8 cellular contexts compared by ENCODE assay signal in genomic region chr2:9594361-9595063, GRCh38. TPM values are rescaled to one million over a fixed set of nuclear protein-coding genes. Genes with fewer than 3 reads are reported as not detected.
DNase-seq lines count a peak whose midpoint lies in the region; ATAC-seq, FAIRE-seq and TF ChIP-seq lines count a peak whose summit lies in the region.

No MANE protein-coding gene starts in this region.

- CTCF ChIA-PET in AG04450 (lab: Charles Lee) (interaction anchor here (0.6 to 1.0 kb wide), 3 partner anchors 38 to 206 kb away, joined by 3 to 5 read pairs (median 3); no protein-coding TSS in a partner anchor), K562 (lab: Yijun Ruan, JAX; ENCODE audit: low intra/inter-chr PET ratio) (no interaction called here), HepG2 (lab: Yijun Ruan, JAX; ENCODE audit: low intra/inter-chr PET ratio, low total read pairs) (no interaction called here), HEK293T (lab: Yijun Ruan, JAX) (interaction anchor here (0.8 kb wide), 1 partner anchor 12 kb away, joined by 4 read pairs; no protein-coding TSS in a partner anchor)

- H3K79me2 ChIP-seq in K562 (ENCODE audit: control insufficient read depth, insufficient read depth, low read length) (peaks cover 79% of the 10 kb centered on the region), HepG2 (ENCODE audit: insufficient read depth, low read length) (peaks cover 63% of the 10 kb centered on the region)

- no peaks in the 10 kb centered on the region for H3K27me3 ChIP-seq in AG04450 (ENCODE audit: control insufficient read depth, insufficient read depth, low read length)
- no peaks in the 10 kb centered on the region for H3K27me3 ChIP-seq in K562 (ENCODE audit: control insufficient read depth in 2 of 2, insufficient read depth in 2 of 2, low read length in 2 of 2)
- H3K27me3 ChIP-seq in HepG2 (ENCODE audit: control insufficient read depth in 1 of 2, insufficient read depth in 2 of 2, low read length in 2 of 2) = no peaks in the 10 kb centered on the region

- intact Hi-C loops in K562 (cut with micrococcal nuclease) (no loop called here), HepG2 (cut with micrococcal nuclease; ENCODE audit: unreplicated experiment) (no loop called here)

- BruUV-seq in K562 (replicated peaks; lab: Mats Ljungman, UMichigan) (no TSS peak), HepG2 (replicated peaks; lab: Mats Ljungman, UMichigan) (no TSS peak)

- no peak for TF ChIP-seq POLR2A in K562 (conservative IDR thresholded peaks at IDR 0.05)
- no peak for TF ChIP-seq POLR2A in HepG2 (IDR thresholded peaks at IDR 0.05; ENCODE audit: insufficient read depth in 1 of 2, low read depth in 2 of 2, low read length in 2 of 2)

- H3K4me2 ChIP-seq in K562 (ENCODE audit: insufficient read depth, low read length) = no peak overlapping the region
- no peak overlapping the region for H3K4me2 ChIP-seq in HepG2 (ENCODE audit: low read depth, low read length)

- H3K9me3 ChIP-seq in AG04450 (ENCODE audit: control insufficient read depth, insufficient read depth, low read length) (no peaks in the 10 kb centered on the region; the same call in 1 of the 2 replicates), K562 (replicated peaks; ENCODE audit: control insufficient read depth, insufficient read depth, low read depth, low read length) (no peaks in the 10 kb centered on the region; the same call in none of the 2 replicates), HepG2 (ENCODE audit: low read length) (peaks cover 5% of the 10 kb centered on the region; the same call in 1 of the 2 replicates)

- no peak for TF ChIP-seq EP300 in K562 (IDR thresholded peaks at IDR 0.05; ENCODE audit: low read length)
- TF ChIP-seq EP300 in HepG2 (IDR thresholded peaks at IDR 0.05; ENCODE audit: low read depth in 2 of 2, low read length in 2 of 2) = no peak
- no peak for TF ChIP-seq EP300 in HepG2 (CRISPR knock-in tag; IDR thresholded peaks at IDR 0.05; ENCODE audit: borderline replicate concordance)

- TF ChIP-seq RAD21 in K562 (CRISPR knock-in tag; conservative IDR thresholded peaks at IDR 0.05 in 1 of 2, IDR thresholded peaks at IDR 0.05 in 1 of 2) = no peak
- TF ChIP-seq RAD21 in HepG2 (CRISPR knock-in tag; IDR thresholded peaks at IDR 0.05) = no peak

- H2AFZ ChIP-seq in K562 (ENCODE audit: low read depth, low read length) (no peak overlapping the region), HepG2 (ENCODE audit: low read length) (no peak overlapping the region)

- FAIRE-seq in K562 (lab: Jason Lieb, UNC) (peak; percentile 74), HepG2 (lab: Jason Lieb, UNC) (no peak)

- WGBS in K562 (ENCODE audit: insufficient coverage, low coverage, missing lambda C conversion rate) = 34% methylated on average over 2 of the region's 2 CpGs
- WGBS in HepG2 (ENCODE audit: low lambda C conversion rate) = 95% methylated on average over 2 of the region's 2 CpGs

- POLR2A ChIA-PET in AG04450 (lab: Yijun Ruan, JAX) (interaction anchor here (0.6 to 1.2 kb wide), 4 partner anchors 26 to 39 kb away, joined by 3 to 10 read pairs (median 4); partner anchors contain the start of genes ADAM17 and YWHAQ), K562 (lab: Yijun Ruan, JAX) (interaction anchor here (0.9 to 1.2 kb wide), 2 partner anchors 13 to 23 kb away, joined by 3 to 6 read pairs; no protein-coding TSS in a partner anchor), HepG2 (lab: Yijun Ruan, JAX) (interaction anchor here (1.0 to 1.3 kb wide), 2 partner anchors 37 to 39 kb away, joined by 3 to 7 read pairs; partner anchors contain the start of genes ADAM17 and YWHAQ), HEK293T (lab: Yijun Ruan, JAX) (no interaction called here)

- H3K27ac ChIP-seq in AG04450 (ENCODE audit: low read depth, low read length) (peak overlapping the region; percentile 33), K562 (ENCODE audit: extremely low read depth, low read depth, low read length) (peak overlapping the region; percentile 57), HepG2 (ENCODE audit: extremely low read length, insufficient read depth, low read length) (no peak overlapping the region)

- no peak overlapping the region for H3K4me3 ChIP-seq in AG04450 (ENCODE audit: low read depth, low read length)
- H3K4me3 ChIP-seq in K562 = no peak overlapping the region
- no peak overlapping the region for H3K4me3 ChIP-seq in HepG2 (replicated peaks in 1 of 3; ENCODE audit: insufficient read depth in 1 of 3, low read depth in 2 of 3, low read length in 3 of 3)

- H3K9ac ChIP-seq in K562 (ENCODE audit: insufficient read depth in 1 of 2, low read depth in 2 of 2, low read length in 2 of 2) = 0 out of 4 replicates have a peak overlapping the region, but pooled peaks of 1 of the 2 experiments have one; percentile 4
- H3K9ac ChIP-seq in HepG2 (ENCODE audit: insufficient read depth, low read depth, low read length) = no peak overlapping the region

- TF ChIP-seq CTCF in AG04450 (IDR thresholded peaks at IDR 0.05; ENCODE audit: low read depth, low read length) (no peak), K562 (IDR thresholded peaks at IDR 0.05 in 2 of 3, conservative IDR thresholded peaks at IDR 0.05 in 1 of 3; ENCODE audit: insufficient read depth in 2 of 3, low read depth in 1 of 3, low read length in 3 of 3) (no peak), HepG2 (CRISPR knock-in tag; IDR thresholded peaks at IDR 0.05) (no peak)

- DNase-seq in AG04450 (ENCODE audit: low read depth, low spot score) = peak; percentile 50
- peak in 2 of 4 experiments; percentile 38 to 55 for DNase-seq in K562 (ENCODE audit: extremely low read depth in 1 of 4, low spot score in 3 of 4)
- peak; percentile 16 for DNase-seq in HepG2 (ENCODE audit: low spot score)
- no peak for DNase-seq in HEK293T (ENCODE audit: extremely low spot score)
- DNase-seq in NCI-H524 treated with DMSO at 0.1 percent for 48 hours (lab: John Stamatoyannopoulos, UW) = no peak

- no peaks in the 10 kb centered on the region for H3K9me1 ChIP-seq in K562 (ENCODE audit: control insufficient read depth, insufficient read depth, low read length)

- in situ Hi-C loops in K562 (cut with MboI) (no loop called here), HepG2 (cut with HindIII; ENCODE audit: extremely low pct_ligation_motif_present, low pct_unique_long_range_greater_than_20kb) (no loop called here)

- ATAC-seq in HG03354 (IDR thresholded peaks at IDR 0.05; ENCODE audit: poor library complexity, severe bottlenecking, unreplicated experiment) = peak; percentile 74
- peak; percentile 82 for ATAC-seq in K562
- ATAC-seq in HepG2 = peak; percentile 49
- no peak for ATAC-seq in HG03175 (IDR thresholded peaks at IDR 0.05; ENCODE audit: unreplicated experiment)
- ATAC-seq in HG03039 (IDR thresholded peaks at IDR 0.05; ENCODE audit: unreplicated experiment) = no peak

- H4K20me1 ChIP-seq in K562 (replicated peaks; ENCODE audit: control insufficient read depth, insufficient read depth, low read length) (no peaks in the 10 kb centered on the region; the same call in 1 of the 2 replicates), HepG2 (ENCODE audit: insufficient read depth, low read length) (peaks cover 9% of the 10 kb centered on the region; the same call in 1 of the 2 replicates)

- H3K36me3 ChIP-seq in K562 (ENCODE audit: control insufficient read depth, insufficient read depth, low read length) = peaks cover 53% of the 10 kb centered on the region
- H3K36me3 ChIP-seq in HepG2 (replicated peaks in 1 of 2; ENCODE audit: control insufficient read depth in 1 of 2, insufficient read depth in 2 of 2, low read length in 2 of 2) = peaks cover 14 to 49% of the 10 kb centered on the region in 2 experiments

- H3K4me1 ChIP-seq in K562 (replicated peaks in 1 of 2; ENCODE audit: control insufficient read depth in 2 of 2, insufficient read depth in 2 of 2, low read length in 2 of 2) (peaks cover 5 to 20% of the 10 kb centered on the region in 2 experiments; a peak in 3 of 5 replicates), HepG2 (ENCODE audit: insufficient read depth, low read length) (no peaks in the 10 kb centered on the region)

RNA-seq across cellular contexts. Expression of gene YWHAQ, which starts 36.3 kb away (rescaled TPM):
- polyA plus RNA-seq in AG04450 (2011; rRNA removed) (509 and 624 TPM in 2 replicates), K562 (2011; rRNA removed) (245 and 359 TPM in 2 replicates), K562 (2014; fragmentation: Illumina TruSeq; extraction: Trizol) (218 and 243 TPM in 2 replicates), K562 (2014; fragmentation: Nextera tagmentation; extraction: Ambion mirVana) (10 to 100 TPM; 63.1 to 79.2 TPM), K562 (2014; rRNA removed) (151 and 178 TPM in 2 replicates), HepG2 (2011; rRNA removed) (117 and 160 TPM in 2 replicates)
- polyA minus RNA-seq in AG04450 (2011; rRNA and poly(A)+ RNA removed) = 272 and 412 TPM in 2 replicates
- total RNA-seq in K562 (2011; cell fraction: chromatin; rRNA removed; ENCODE audit: low replicate concordance) = 25.2 and 50.9 TPM in 2 replicates
- 29.5 and 31.5 TPM in 2 replicates for total RNA-seq in K562 (2011; cell fraction: nucleolus; rRNA removed)
- total RNA-seq in K562 (2011; cell fraction: nucleoplasm; rRNA removed) = 48.2 and 73.2 TPM in 2 replicates
- total RNA-seq in K562 (2014; rRNA removed) (97.7 and 108 TPM in 2 replicates), K562 (2014; rRNA removed; fragmentation: Illumina TruSeq; extraction: Trizol) (276 and 301 TPM in 2 replicates), K562 (2015; rRNA removed; fragmentation: Illumina TruSeq; extraction: Trizol) (191 and 203 TPM in 2 replicates), K562 (2021) (263 and 267 TPM in 2 replicates), HepG2 (2016; rRNA removed; fragmentation: Illumina TruSeq; extraction: Trizol) (304 and 420 TPM in 2 replicates)
- 102 and 143 TPM in 2 replicates for polyA plus RNA-seq in K562 (2011; cell fraction: cytosol; rRNA removed)
- 48.6 and 76.4 TPM in 2 replicates for polyA plus RNA-seq in K562 (2011; cell fraction: nucleus; rRNA removed)
- 186 and 231 TPM in 2 replicates for polyA plus RNA-seq in K562 (2012)
- 327 and 372 TPM in 2 replicates for polyA minus RNA-seq in K562 (2011; rRNA and poly(A)+ RNA removed)
- polyA minus RNA-seq in K562 (2011; cell fraction: cytosol; rRNA and poly(A)+ RNA removed) = 162 and 201 TPM in 2 replicates
- 20.7 and 42.0 TPM in 2 replicates for polyA minus RNA-seq in K562 (2011; cell fraction: nucleus; rRNA and poly(A)+ RNA removed)
- total RNA-seq in HepG2 (2016; cell fraction: cytosol; rRNA removed; fragmentation: Illumina TruSeq; extraction: Trizol; ENCODE audit: low read depth) = 64.2 and 66.4 TPM in 2 replicates
- total RNA-seq in HepG2 (2016; cell fraction: insoluble cytoplasmic fraction; rRNA removed; fragmentation: Illumina TruSeq; extraction: Trizol) = 302 and 406 TPM in 2 replicates
- 208 and 219 TPM in 2 replicates for total RNA-seq in HepG2 (2016; cell fraction: membrane; rRNA removed; fragmentation: Illumina TruSeq; extraction: Trizol)
- total RNA-seq in HepG2 (2016; cell fraction: nucleus; rRNA removed; fragmentation: Illumina TruSeq; extraction: Trizol) = 152 and 166 TPM in 2 replicates
- 91.4 and 117 TPM in 2 replicates for polyA plus RNA-seq in HepG2 (2011; cell fraction: cytosol; rRNA removed)
- polyA plus RNA-seq in HepG2 (2011; cell fraction: nucleus; rRNA removed) = 36.4 and 39.0 TPM in 2 replicates
- 175 and 244 TPM in 2 replicates for polyA plus RNA-seq in HepG2 (2012)
- 94.8 and 102 TPM in 2 replicates for polyA plus RNA-seq in HepG2 (2016; cell fraction: cytosol; fragmentation: Illumina TruSeq; extraction: Trizol; ENCODE audit: low read depth)
- polyA plus RNA-seq in HepG2 (2016; cell fraction: insoluble cytoplasmic fraction; fragmentation: Illumina TruSeq; extraction: Trizol; ENCODE audit: low read depth) = 521 and 530 TPM in 2 replicates
- 200 and 214 TPM in 2 replicates for polyA plus RNA-seq in HepG2 (2016; cell fraction: membrane; fragmentation: Illumina TruSeq; extraction: Trizol; ENCODE audit: low read depth)
- polyA plus RNA-seq in HepG2 (2016; cell fraction: nucleus; fragmentation: Illumina TruSeq; extraction: Trizol; ENCODE audit: insufficient read depth, low read depth) = 187 and 192 TPM in 2 replicates
- polyA minus RNA-seq in HepG2 (2011; rRNA and poly(A)+ RNA removed; ENCODE audit: low replicate concordance) = 120 and 167 TPM in 2 replicates
- polyA minus RNA-seq in HepG2 (2011; cell fraction: cytosol; rRNA and poly(A)+ RNA removed) = 164 and 178 TPM in 2 replicates
- polyA minus RNA-seq in HepG2 (2011; cell fraction: nucleus; rRNA and poly(A)+ RNA removed) = 73.9 and 82.2 TPM in 2 replicates

RNA-seq across cellular contexts. Expression of gene ADAM17, which starts 38.9 kb away (rescaled TPM):
- polyA plus RNA-seq in AG04450 (2011; rRNA removed) (12.6 and 14.0 TPM in 2 replicates), K562 (2011; rRNA removed) (11.8 and 12.8 TPM in 2 replicates), K562 (2014; fragmentation: Illumina TruSeq; extraction: Trizol) (21.5 and 22.1 TPM in 2 replicates), K562 (2014; fragmentation: Nextera tagmentation; extraction: Ambion mirVana) (1 to 10 TPM; 5.8 to 7.8 TPM), K562 (2014; rRNA removed) (15.2 and 16.4 TPM in 2 replicates), HepG2 (2011; rRNA removed) (6.5 and 8.3 TPM in 2 replicates)
- polyA minus RNA-seq in AG04450 (2011; rRNA and poly(A)+ RNA removed) = 15.4 and 22.2 TPM in 2 replicates
- 65.9 and 125 TPM in 2 replicates for total RNA-seq in K562 (2011; cell fraction: chromatin; rRNA removed; ENCODE audit: low replicate concordance)
- total RNA-seq in K562 (2011; cell fraction: nucleolus; rRNA removed) = 40.0 and 49.9 TPM in 2 replicates
- total RNA-seq in K562 (2011; cell fraction: nucleoplasm; rRNA removed) = 73.1 and 114 TPM in 2 replicates
- total RNA-seq in K562 (2014; rRNA removed) (19.0 and 19.6 TPM in 2 replicates), K562 (2014; rRNA removed; fragmentation: Illumina TruSeq; extraction: Trizol) (28.1 and 33.7 TPM in 2 replicates), K562 (2015; rRNA removed; fragmentation: Illumina TruSeq; extraction: Trizol) (27.1 and 28.5 TPM in 2 replicates), K562 (2021) (27.9 and 30.0 TPM in 2 replicates), HepG2 (2016; rRNA removed; fragmentation: Illumina TruSeq; extraction: Trizol) (18.5 and 33.4 TPM in 2 replicates)
- 3.0 and 5.7 TPM in 2 replicates for polyA plus RNA-seq in K562 (2011; cell fraction: cytosol; rRNA removed)
- polyA plus RNA-seq in K562 (2011; cell fraction: nucleus; rRNA removed) = 13.6 and 15.4 TPM in 2 replicates
- polyA plus RNA-seq in K562 (2012) = 21.8 and 24.0 TPM in 2 replicates
- polyA minus RNA-seq in K562 (2011; rRNA and poly(A)+ RNA removed) = 41.0 and 44.7 TPM in 2 replicates
- polyA minus RNA-seq in K562 (2011; cell fraction: cytosol; rRNA and poly(A)+ RNA removed) = 9.7 and 12.0 TPM in 2 replicates
- polyA minus RNA-seq in K562 (2011; cell fraction: nucleus; rRNA and poly(A)+ RNA removed) = 13.3 and 27.4 TPM in 2 replicates
- total RNA-seq in HepG2 (2016; cell fraction: cytosol; rRNA removed; fragmentation: Illumina TruSeq; extraction: Trizol; ENCODE audit: low read depth) = 10.8 TPM in 2 replicates
- 17.9 and 33.4 TPM in 2 replicates for total RNA-seq in HepG2 (2016; cell fraction: insoluble cytoplasmic fraction; rRNA removed; fragmentation: Illumina TruSeq; extraction: Trizol)
- 9.7 and 11.1 TPM in 2 replicates for total RNA-seq in HepG2 (2016; cell fraction: membrane; rRNA removed; fragmentation: Illumina TruSeq; extraction: Trizol)
- 38.0 and 48.8 TPM in 2 replicates for total RNA-seq in HepG2 (2016; cell fraction: nucleus; rRNA removed; fragmentation: Illumina TruSeq; extraction: Trizol)
- 5.1 and 5.6 TPM in 2 replicates for polyA plus RNA-seq in HepG2 (2011; cell fraction: cytosol; rRNA removed)
- polyA plus RNA-seq in HepG2 (2011; cell fraction: nucleus; rRNA removed) = 8.8 and 9.4 TPM in 2 replicates
- 17.9 and 24.2 TPM in 2 replicates for polyA plus RNA-seq in HepG2 (2012)
- 0.97 and 1.1 TPM in 2 replicates for polyA plus RNA-seq in HepG2 (2016; cell fraction: cytosol; fragmentation: Illumina TruSeq; extraction: Trizol; ENCODE audit: low read depth)
- 9.7 and 10.5 TPM in 2 replicates for polyA plus RNA-seq in HepG2 (2016; cell fraction: insoluble cytoplasmic fraction; fragmentation: Illumina TruSeq; extraction: Trizol; ENCODE audit: low read depth)
- 2.6 and 3.0 TPM in 2 replicates for polyA plus RNA-seq in HepG2 (2016; cell fraction: membrane; fragmentation: Illumina TruSeq; extraction: Trizol; ENCODE audit: low read depth)
- 34.9 and 37.9 TPM in 2 replicates for polyA plus RNA-seq in HepG2 (2016; cell fraction: nucleus; fragmentation: Illumina TruSeq; extraction: Trizol; ENCODE audit: insufficient read depth, low read depth)
- polyA minus RNA-seq in HepG2 (2011; rRNA and poly(A)+ RNA removed; ENCODE audit: low replicate concordance) = 12.1 and 17.0 TPM in 2 replicates
- 6.2 and 8.7 TPM in 2 replicates for polyA minus RNA-seq in HepG2 (2011; cell fraction: cytosol; rRNA and poly(A)+ RNA removed)
- polyA minus RNA-seq in HepG2 (2011; cell fraction: nucleus; rRNA and poly(A)+ RNA removed) = 31.7 and 39.2 TPM in 2 replicates

Comparison
In these comparisons a context has a peak if more than half of its experiments do, and no peak if none do; other contexts are left out.
1. DNase-seq: peak in AG04450 (single experiment) and HepG2 (single experiment); none in HEK293T (single experiment) and NCI-H524 treated with DMSO at 0.1 percent for 48 hours (single experiment).
2. ATAC-seq: peak in HG03354 (single experiment), K562 (single experiment) and HepG2 (single experiment); none in HG03175 (single experiment) and HG03039 (single experiment).
3. CTCF ChIA-PET loops: an anchor here in AG04450 (0.6 to 1.0 kb wide) and HEK293T (0.8 kb wide); none called in K562 and HepG2.